10 cellular contexts compared by ENCODE assay signal in the genomic region with DNA sequence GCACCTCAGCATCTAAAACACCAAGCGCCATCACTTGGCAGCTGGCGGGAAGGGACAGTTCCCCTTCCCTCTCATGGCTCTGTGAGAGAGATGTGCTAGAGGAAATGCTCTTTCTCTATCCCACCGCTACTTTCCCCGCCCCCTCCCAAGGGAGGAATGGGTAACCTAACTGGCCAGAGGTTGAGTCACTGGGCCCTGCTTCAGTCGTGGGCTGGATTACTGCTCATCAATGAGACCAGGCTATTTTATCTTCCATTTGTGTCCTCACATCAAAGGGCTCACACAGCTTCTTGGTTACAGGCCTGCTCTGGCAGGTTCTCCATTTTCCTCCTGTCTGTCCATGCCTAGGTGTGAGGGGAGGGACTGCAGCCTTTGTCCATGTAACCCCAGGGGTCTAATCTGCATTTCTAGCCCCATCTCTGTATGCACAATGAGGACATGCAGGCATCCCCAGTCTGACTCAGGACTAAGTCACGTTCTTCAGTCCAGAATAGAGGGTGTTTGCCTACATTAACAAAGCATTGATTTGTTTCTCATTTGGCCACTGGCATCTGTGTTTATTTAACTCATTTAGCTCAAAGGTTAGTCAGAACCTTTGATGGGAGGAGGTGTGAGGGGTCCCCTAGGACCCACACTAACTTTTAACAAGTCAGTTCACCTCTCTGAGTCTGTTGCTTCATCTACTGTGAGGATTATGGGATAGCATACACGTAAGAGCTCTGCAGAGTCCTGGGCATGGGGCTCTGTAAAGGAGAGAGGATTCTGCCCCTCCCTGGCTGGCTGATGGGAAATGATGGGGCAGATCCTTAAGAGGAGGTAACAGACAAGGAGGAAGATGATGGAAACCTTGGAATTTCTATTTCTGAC.
DNase-seq lines count a peak whose midpoint lies in the region; ATAC-seq and TF ChIP-seq lines count a peak whose summit lies in the region.
"Had no signal": no experiment of that assay in that cellular context is flagged by ENCODE, and none has a peak within 500 bp of the region (broad histone marks: within the 10 kb centered on the region; RNA-seq: fewer than 3 reads in every experiment).

No MANE protein-coding gene starts in this region.

- CTCF ChIA-PET in activated CD8-positive, alpha-beta T cell treated with anti-CD3 and anti-CD28 coated beads for 36 hours (lab: Charles Lee): no interaction called here

- H3K4me1 ChIP-seq in ACC112 (ENCODE audit: control insufficient read depth, insufficient read depth, low read length, unreplicated experiment): peaks cover 30% of the 10 kb centered on the region

- peak overlapping the region; percentile 75 for H3K27ac ChIP-seq in ACC112 (ENCODE audit: low read depth, low read length)

- H3K9me3 Mint-ChIP-seq in activated CD8-positive, alpha-beta T cell treated with anti-CD3 and anti-CD28 coated beads for 36 hours: no peaks in the 10 kb centered on the region

- no peak for TF ChIP-seq CTCF in activated CD8-positive, alpha-beta T cell treated with anti-CD3 and anti-CD28 coated beads for 36 hours (IDR thresholded peaks at IDR 0.05)

- peaks cover 12% of the 10 kb centered on the region; the same call in 1 of the 2 replicates for H3K36me3 ChIP-seq in ACC112 (ENCODE audit: insufficient read depth, low read length)

- no peaks in the 10 kb centered on the region for H3K27me3 ChIP-seq in ACC112 (ENCODE audit: insufficient read depth, low read length)

- H3K27me3 Mint-ChIP-seq in activated CD8-positive, alpha-beta T cell treated with anti-CD3 and anti-CD28 coated beads for 36 hours: no peaks in the 10 kb centered on the region
- H3K27me3 Mint-ChIP-seq: B cell had no signal

- H2AFZ ChIP-seq in ACC112 (ENCODE audit: low read length, unreplicated experiment): no peak overlapping the region

- POLR2A ChIA-PET in activated CD8-positive, alpha-beta T cell treated with anti-CD3 and anti-CD28 coated beads for 36 hours (lab: Charles Lee): no interaction called here

- H3K27ac Mint-ChIP-seq in activated CD8-positive, alpha-beta T cell treated with anti-CD3 and anti-CD28 coated beads for 36 hours: no peak overlapping the region
- H3K27ac Mint-ChIP-seq: B cell had no signal

- H3K79me2 ChIP-seq in ACC112 (ENCODE audit: control insufficient read depth, insufficient read depth, low read length, unreplicated experiment): no peaks in the 10 kb centered on the region

- H3K4me3 Mint-ChIP-seq in activated CD8-positive, alpha-beta T cell treated with anti-CD3 and anti-CD28 coated beads for 36 hours: no peak overlapping the region
- H3K4me3 Mint-ChIP-seq: B cell had no signal

- peak overlapping the region; percentile 8; the same call in 1 of the 2 replicates for H3K4me3 ChIP-seq in ACC112 (ENCODE audit: low read depth, low read length)

- peaks cover 23% of the 10 kb centered on the region for H3K36me3 Mint-ChIP-seq in activated CD8-positive, alpha-beta T cell treated with anti-CD3 and anti-CD28 coated beads for 36 hours (ENCODE audit: low read depth)

- H3K4me1 Mint-ChIP-seq in activated CD8-positive, alpha-beta T cell treated with anti-CD3 and anti-CD28 coated beads for 36 hours (ENCODE audit: low read depth): peaks cover 10% of the 10 kb centered on the region

- no peak for ATAC-seq in HG03280 (IDR thresholded peaks at IDR 0.05; ENCODE audit: unreplicated experiment)
- ATAC-seq in HG03108 (IDR thresholded peaks at IDR 0.05; ENCODE audit: unreplicated experiment): no peak
- ATAC-seq in activated CD8-positive, alpha-beta T cell treated with anti-CD3 and anti-CD28 coated beads for 36 hours: no peak

- intact Hi-C loops in activated CD8-positive, alpha-beta T cell treated with anti-CD3 and anti-CD28 coated beads for 36 hours (cut with micrococcal nuclease): no loop called here

- peak; percentile 62 for DNase-seq in HS-27A (ENCODE audit: low read depth)
- DNase-seq in amniotic epithelial cell (ENCODE audit: low read depth): peak; percentile 42
- peak; percentile 75 for DNase-seq in iPS-NIHi11 (ENCODE audit: low spot score)
- no peak for DNase-seq in NCI-H524 (lab: John Stamatoyannopoulos, UW)
- DNase-seq in activated CD8-positive, alpha-beta T cell treated with anti-CD3 and anti-CD28 coated beads for 36 hours: no peak
- DNase-seq: retina had no signal

Comparison
In these comparisons a context has a peak if more than half of its experiments do, and no peak if none do; other contexts are left out.
1. DNase-seq: peak in HS-27A (single experiment), amniotic epithelial cell (single experiment) and iPS-NIHi11 (single experiment); none in NCI-H524 (0 of 2) and activated CD8-positive, alpha-beta T cell treated with anti-CD3 and anti-CD28 coated beads for 36 hours (single experiment).